ENCODE assay signal across 6 cellular contexts in genomic region chr12:57765698-57766463, GRCh38. TPM values are rescaled to one million over a fixed set of nuclear protein-coding genes. Genes with fewer than 3 reads are reported as not detected.
DNase-seq lines count a peak whose midpoint lies in the region; ATAC-seq and TF ChIP-seq lines count a peak whose summit lies in the region.

No MANE protein-coding gene starts in this region.

- ATAC-seq in GM19438 (IDR thresholded peaks at IDR 0.05; ENCODE audit: low read depth, unreplicated experiment) (peak; percentile 7), natural killer cell (peak in 1 of 3 donors; percentile 22)

- peaks cover 0 to 26% of the 10 kb centered on the region in 2 donors for H3K4me1 ChIP-seq in ascending aorta

- intact Hi-C loops in ascending aorta (cut with DNase I): loop anchor here (5.0 kb wide), 1 partner anchor 39 kb away; no protein-coding TSS in a partner anchor
- intact Hi-C loops in natural killer cell (cut with micrococcal nuclease): no loop called here

- peak overlapping the region; percentile 36 to 74 for H3K27ac Mint-ChIP-seq in natural killer cell

- H3K9me3 Mint-ChIP-seq in natural killer cell: no peaks in the 10 kb centered on the region

- peaks cover 23 to 26% of the 10 kb centered on the region in 2 donors for H3K4me1 Mint-ChIP-seq in natural killer cell

- H3K4me3 ChIP-seq in ascending aorta: peak overlapping the region; percentile 43 to 63

- DNase-seq in ascending aorta (ENCODE audit: low spot score in 2 of 2): no peak
- no peak for DNase-seq in natural killer cell
- no peak for DNase-seq in SW 1271 (lab: John Stamatoyannopoulos, UW)
- no peak for DNase-seq in OCI-M2 (lab: John Stamatoyannopoulos, UW; ENCODE audit: unreplicated experiment)
- no peak for DNase-seq in cerebellar nuclear complex (lab: John Stamatoyannopoulos, UW)

- no peak for TF ChIP-seq CTCF in ascending aorta (IDR thresholded peaks at IDR 0.05)
- TF ChIP-seq CTCF in natural killer cell (IDR thresholded peaks at IDR 0.05): no peak

- peak overlapping the region; percentile 86 for H3K4me3 Mint-ChIP-seq in natural killer cell

- H3K27ac ChIP-seq in ascending aorta: no peak overlapping the region

- H3K36me3 ChIP-seq in ascending aorta: no peaks in the 10 kb centered on the region

- H3K27me3 Mint-ChIP-seq in natural killer cell (ENCODE audit: low read depth in 2 of 2): peaks cover 40 to 44% of the 10 kb centered on the region in 2 donors

- H3K27me3 ChIP-seq in ascending aorta: no peaks in the 10 kb centered on the region

- H3K9me3 ChIP-seq in ascending aorta: no peaks in the 10 kb centered on the region

- H3K36me3 Mint-ChIP-seq in natural killer cell: no peaks in the 10 kb centered on the region

RNA-seq across cellular contexts. Expression of gene CYP27B1, which starts 1.0 kb away (rescaled TPM):
- not detected for total RNA-seq in ascending aorta
- total RNA-seq in natural killer cell: 1 to 10 TPM; 1.1 to 1.7 (median 1.6) TPM

RNA-seq across cellular contexts. Expression of gene METTL1, which starts 6.0 kb away (rescaled TPM):
- total RNA-seq in ascending aorta: 29.8 TPM
- total RNA-seq in natural killer cell: 10 to 100 TPM in 1 of 3 donors, 1 to 10 TPM in 2; 8.0 to 12.5 (median 8.8) TPM

RNA-seq across cellular contexts. Expression of gene EEF1AKMT3, which starts 6.5 kb away (rescaled TPM):
- 2.1 TPM for total RNA-seq in ascending aorta
- 1 to 10 TPM; 1.3 to 2.6 (median 2.2) TPM for total RNA-seq in natural killer cell

RNA-seq across cellular contexts. Expression of gene MARCHF9, which starts 11.0 kb away (rescaled TPM):
- total RNA-seq in ascending aorta (8.4 TPM), natural killer cell (10 to 100 TPM; 25.4 to 28.4 (median 26.0) TPM)

RNA-seq across cellular contexts. Expression of gene CDK4, which starts 13.8 kb away (rescaled TPM):
- total RNA-seq in ascending aorta (82.6 TPM), natural killer cell (10 to 100 TPM; 30.7 to 39.5 (median 37.7) TPM)
